In the genomic region with DNA sequence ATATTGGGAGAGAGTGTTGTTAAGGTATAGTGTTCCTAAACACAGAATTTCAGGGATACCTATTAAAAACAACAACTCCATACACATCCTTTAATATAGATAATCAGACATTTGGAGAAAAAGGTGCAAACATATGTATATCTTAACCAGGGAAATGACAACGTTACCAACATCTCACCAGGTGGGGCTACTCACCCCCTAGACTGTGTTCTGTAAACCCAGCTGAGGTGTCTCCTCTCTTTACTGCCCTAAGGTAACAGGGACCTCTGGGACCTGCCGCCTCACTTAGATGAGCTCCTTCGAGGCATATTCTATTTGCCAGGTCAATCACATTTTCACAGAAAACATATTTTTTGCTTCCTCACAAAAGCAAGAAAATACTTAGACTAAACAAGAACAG, we compare ENCODE assay signal across 1 cellular context.
A peak's percentile ranks its signal among the peaks of the same experiment; 100 is the strongest.
TF ChIP-seq lines count a peak whose summit lies in the region.

No MANE protein-coding gene starts in this region.

TF ChIP-seq in HepG2, 621 proteins besides CTCF, POLR2A, EP300 and RAD21:
- TF ChIP-seq ZFP62 (CRISPR knock-in tag; IDR thresholded peaks at IDR 0.05), result no peak
- no peak for TF ChIP-seq ZMYM4 (CRISPR knock-in tag; IDR thresholded peaks at IDR 0.05)
- no peak for TF ChIP-seq NFIB (CRISPR knock-in tag; IDR thresholded peaks at IDR 0.05; ENCODE audit: borderline replicate concordance)
- peak; percentile 53 for TF ChIP-seq STAG1 (CRISPR knock-in tag; IDR thresholded peaks at IDR 0.05)
- TF ChIP-seq NFE2 (CRISPR knock-in tag; IDR thresholded peaks at IDR 0.05), result no peak
- no peak for TF ChIP-seq ZNF558 (CRISPR knock-in tag; IDR thresholded peaks at IDR 0.05; ENCODE audit: borderline replicate concordance)
- no peak for TF ChIP-seq NCOA5 (CRISPR knock-in tag; IDR thresholded peaks at IDR 0.05)
